24 cellular contexts compared by ENCODE assay signal in genomic region chr22:19703869-19704268, GRCh38. TPM values are rescaled to one million over a fixed set of nuclear protein-coding genes. Genes with fewer than 3 reads are reported as not detected.
A peak's percentile ranks its signal among the peaks of the same experiment; 100 is the strongest.
DNase-seq lines count a peak whose midpoint lies in the region; ATAC-seq and TF ChIP-seq lines count a peak whose summit lies in the region.
"Had no signal": no experiment of that assay in that cellular context is flagged by ENCODE, and none has a peak within 500 bp of the region (broad histone marks: within the 10 kb centered on the region; RNA-seq: fewer than 3 reads in every experiment).

No MANE protein-coding gene starts in this region.

- H3K4me1 Mint-ChIP-seq in GM23338 (peaks cover 27% of the 10 kb centered on the region), endodermal cell (peaks cover 4% of the 10 kb centered on the region)

- no peak overlapping the region for H3K4me3 ChIP-seq in GM23338
- no peak overlapping the region for H3K4me3 ChIP-seq in endodermal cell (ENCODE audit: low read length)
- no peak overlapping the region for H3K4me3 ChIP-seq in osteoblast (ENCODE audit: insufficient read depth, low read length)
- H3K4me3 ChIP-seq: adrenal gland, stomach had no signal

- no peak overlapping the region for H3K27ac Mint-ChIP-seq in GM23338
- no peak overlapping the region for H3K27ac Mint-ChIP-seq in endodermal cell
- H3K27ac Mint-ChIP-seq: activated CD8-positive, alpha-beta T cell treated with anti-CD3 and anti-CD28 coated beads, Interleukin-2, amount 10 ng/mL, durations not matched to agents 7 days and 5 days; brain; CD4-positive, alpha-beta T cell; natural killer cell treated with Interleukin-12 subunit alpha and Interleukin-12 subunit beta and Interleukin-15 and Interleukin-18, amount 100 ng/mL, for 72 hours had no signal

- peak; percentile 36 for DNase-seq in DMS153 (lab: John Stamatoyannopoulos, UW)
- DNase-seq in DMS153 treated with DMSO at 0.1 percent for 48 hours (lab: John Stamatoyannopoulos, UW; ENCODE audit: unreplicated experiment), result no peak
- DNase-seq in GM23338 (ENCODE audit: low spot score), result no peak
- DNase-seq in endodermal cell, result peak; percentile 40
- peak; percentile 0 for DNase-seq in osteoblast (ENCODE audit: insufficient read length, low spot score, missing footprints)
- DNase-seq in NCI-H82 treated with DMSO at 0.1 percent for 48 hours (lab: John Stamatoyannopoulos, UW; ENCODE audit: unreplicated experiment), result no peak
- DNase-seq: activated CD8-positive, alpha-beta T cell treated with anti-CD3 and anti-CD28 coated beads, Interleukin-2, amount 10 ng/mL, durations not matched to agents 7 days and 5 days; adrenal gland; CD4-positive, alpha-beta T cell; erythroblast; foreskin fibroblast; GF-D8; GOT3; NCI-H2029; NCI-H510A; stomach; T-helper 1 cell; trophoblast cell had no signal

- peak overlapping the region; percentile 46 for H3K4me2 ChIP-seq in GM23338
- no peak overlapping the region for H3K4me2 ChIP-seq in osteoblast (ENCODE audit: insufficient read depth, low read length)

- H3F3A ChIP-seq in GM23338 (replicated peaks; ENCODE audit: low read depth), result 0 out of 2 replicates have a peak, but pooled peaks cover 3% of the 10 kb centered on the region

- ATAC-seq in GM23338, result no peak
- ATAC-seq in HG03457 (IDR thresholded peaks at IDR 0.05; ENCODE audit: unreplicated experiment), result no peak
- ATAC-seq in HG03108 (IDR thresholded peaks at IDR 0.05; ENCODE audit: unreplicated experiment), result no peak
- ATAC-seq: activated CD8-positive, alpha-beta T cell treated with anti-CD3 and anti-CD28 coated beads, Interleukin-2, amount 10 ng/mL, durations not matched to agents 7 days and 5 days; natural killer cell treated with Interleukin-12 subunit alpha and Interleukin-12 subunit beta and Interleukin-15 and Interleukin-18, amount 100 ng/mL, for 72 hours; sciatic nerve had no signal

- H3K4me1 ChIP-seq in GM23338 (ENCODE audit: insufficient read depth), result peaks cover 22% of the 10 kb centered on the region
- no peaks in the 10 kb centered on the region for H3K4me1 ChIP-seq in endodermal cell (ENCODE audit: control insufficient read depth, insufficient read depth, low read length)
- H3K4me1 ChIP-seq in osteoblast (ENCODE audit: insufficient read depth, low read length), result no peaks in the 10 kb centered on the region
- H3K4me1 ChIP-seq: adrenal gland, stomach had no signal

- H3K9me3 Mint-ChIP-seq in GM23338, result no peaks in the 10 kb centered on the region
- H3K9me3 Mint-ChIP-seq in endodermal cell, result no peaks in the 10 kb centered on the region
- H3K9me3 Mint-ChIP-seq: CD4-positive, alpha-beta T cell; natural killer cell treated with Interleukin-12 subunit alpha and Interleukin-12 subunit beta and Interleukin-15 and Interleukin-18, amount 100 ng/mL, for 72 hours had no signal

- no peak overlapping the region for H3K9ac ChIP-seq in endodermal cell (ENCODE audit: extremely low read depth, low read length, poor library complexity, severe bottlenecking)

- H3K36me3 Mint-ChIP-seq in GM23338 (ENCODE audit: low read depth) (no peaks in the 10 kb centered on the region), endodermal cell (ENCODE audit: low read depth) (no peaks in the 10 kb centered on the region)
- H3K36me3 Mint-ChIP-seq: brain; natural killer cell treated with Interleukin-12 subunit alpha and Interleukin-12 subunit beta and Interleukin-15 and Interleukin-18, amount 100 ng/mL, for 72 hours had no signal

- H3K79me2 ChIP-seq in GM23338 (replicated peaks; ENCODE audit: insufficient read depth) (no peaks in the 10 kb centered on the region), osteoblast (ENCODE audit: insufficient read depth, low read length) (no peaks in the 10 kb centered on the region)

- H3K9me3 ChIP-seq in endodermal cell (ENCODE audit: control insufficient read depth, low read length), result no peaks in the 10 kb centered on the region
- no peaks in the 10 kb centered on the region for H3K9me3 ChIP-seq in osteoblast (ENCODE audit: low read depth, low read length)
- H3K9me3 ChIP-seq: adrenal gland, stomach had no signal

- H3K27me3 Mint-ChIP-seq in GM23338 (ENCODE audit: insufficient read depth, low read depth, poor library complexity) (peaks cover 29% of the 10 kb centered on the region), endodermal cell (ENCODE audit: insufficient read depth) (peaks cover 6% of the 10 kb centered on the region)
- H3K27me3 Mint-ChIP-seq: CD4-positive, alpha-beta T cell had no signal

- H3K4me3 Mint-ChIP-seq in GM23338 (no peak overlapping the region), endodermal cell (no peak overlapping the region)
- H3K4me3 Mint-ChIP-seq: activated CD8-positive, alpha-beta T cell treated with anti-CD3 and anti-CD28 coated beads, Interleukin-2, amount 10 ng/mL, durations not matched to agents 7 days and 5 days; brain; CD4-positive, alpha-beta T cell; natural killer cell treated with Interleukin-12 subunit alpha and Interleukin-12 subunit beta and Interleukin-15 and Interleukin-18, amount 100 ng/mL, for 72 hours had no signal

- no peak overlapping the region for H3K27ac ChIP-seq in GM23338 (ENCODE audit: low read depth)
- H3K27ac ChIP-seq in endodermal cell (ENCODE audit: low read depth, low read length), result no peak overlapping the region
- H3K27ac ChIP-seq in osteoblast (ENCODE audit: low read depth, low read length), result no peak overlapping the region
- H3K27ac ChIP-seq: 22Rv1, adrenal gland, stomach had no signal

- H3K27me3 ChIP-seq in GM23338 (ENCODE audit: insufficient read depth), result no peaks in the 10 kb centered on the region
- no peaks in the 10 kb centered on the region for H3K27me3 ChIP-seq in endodermal cell (ENCODE audit: control insufficient read depth, insufficient read depth, low read length, poor library complexity, severe bottlenecking)
- peaks cover 3% of the 10 kb centered on the region for H3K27me3 ChIP-seq in osteoblast (ENCODE audit: insufficient read depth, low read length)
- H3K27me3 ChIP-seq: adrenal gland had no signal

- WGBS in endodermal cell (ENCODE audit: insufficient coverage in 1 of 2, insufficient read length in 1 of 2), 2 experiments, result 89 to 94% methylated on average over 8 to 9 of the region's 9 CpGs

- H3K36me3 ChIP-seq in GM23338 (ENCODE audit: insufficient read depth), result no peaks in the 10 kb centered on the region
- H3K36me3 ChIP-seq in endodermal cell (ENCODE audit: control insufficient read depth, insufficient read depth, low read length), result no peaks in the 10 kb centered on the region
- no peaks in the 10 kb centered on the region for H3K36me3 ChIP-seq in osteoblast (ENCODE audit: insufficient read depth, low read length)
- H3K36me3 ChIP-seq: adrenal gland, stomach had no signal

- H4K20me1 ChIP-seq in GM23338 (replicated peaks; ENCODE audit: insufficient read depth), result no peaks in the 10 kb centered on the region
- H4K20me1 ChIP-seq in osteoblast (ENCODE audit: insufficient read depth, low read length), result no peaks in the 10 kb centered on the region

- H2AFZ ChIP-seq in GM23338 (no peak overlapping the region), osteoblast (ENCODE audit: low read length) (no peak overlapping the region)

- TF ChIP-seq CTCF in GM23338 (conservative IDR thresholded peaks at IDR 0.05; ENCODE audit: low read depth in 2 of 2), result no peak
- TF ChIP-seq CTCF in endodermal cell (conservative IDR thresholded peaks at IDR 0.05), result no peak
- TF ChIP-seq CTCF in osteoblast (IDR thresholded peaks at IDR 0.05; ENCODE audit: extremely low read depth, low read depth, low read length), result no peak

- H3K9me2 ChIP-seq in GM23338 (ENCODE audit: insufficient read depth), result no peaks in the 10 kb centered on the region

TF ChIP-seq in GM23338, 12 proteins besides CTCF, POLR2A, EP300 and RAD21 (continues in another document):
- no peak for TF ChIP-seq EZH2phosphoT487 (IDR thresholded peaks at IDR 0.05; ENCODE audit: unreplicated experiment)

RNA-seq across cellular contexts. Expression of gene SEPTIN5, which starts 10.4 kb away (rescaled TPM):
- total RNA-seq in GM23338 (2014; rRNA removed; shearing (Covaris generic)), result 7.7 and 17.2 TPM in 2 replicates
- polyA plus RNA-seq in GM23338 (2016; fragmentation: Nextera tagmentation; extraction: Ambion mirVana), result 4.3 and 5.6 TPM in 2 replicates
- total RNA-seq in endodermal cell, result 10 to 100 TPM in 1 of 2 donors, 1 to 10 TPM in 1; 9.8 to 20.0 TPM
- polyA plus RNA-seq in endodermal cell (2013, experiment 1 of 2), result 45.2 TPM
- polyA plus RNA-seq in endodermal cell (2013, experiment 2 of 2), result 45.0 TPM
- total RNA-seq in osteoblast, result 11.2 and 14.5 TPM in 2 replicates
- total RNA-seq: natural killer cell treated with Interleukin-12 subunit alpha and Interleukin-12 subunit beta and Interleukin-15 and Interleukin-18, amount 100 ng/mL, for 72 hours had no signal

RNA-seq across cellular contexts. Expression of gene GP1BB, which starts 19.5 kb away (rescaled TPM):
- total RNA-seq in GM23338 (2014; rRNA removed; shearing (Covaris generic)), result 1.3 TPM in 1 of 2 replicates, not detected in the other
- 0.53 and 1.1 TPM in 2 replicates for polyA plus RNA-seq in GM23338 (2016; fragmentation: Nextera tagmentation; extraction: Ambion mirVana)
- total RNA-seq in endodermal cell (under 1 TPM; 0.48 to 0.62 TPM), osteoblast (0.88 and 1.8 TPM in 2 replicates)
- polyA plus RNA-seq in endodermal cell (2013, experiment 1 of 2), result 4.2 TPM
- 5.0 TPM for polyA plus RNA-seq in endodermal cell (2013, experiment 2 of 2)
- total RNA-seq: activated CD8-positive, alpha-beta T cell treated with anti-CD3 and anti-CD28 coated beads, Interleukin-2, amount 10 ng/mL, durations not matched to agents 7 days and 5 days; natural killer cell treated with Interleukin-12 subunit alpha and Interleukin-12 subunit beta and Interleukin-15 and Interleukin-18, amount 100 ng/mL, for 72 hours had no signal

RNA-seq across cellular contexts. Expression of gene TBX1, which starts 56.7 kb away (rescaled TPM):
- total RNA-seq in GM23338 (2014; rRNA removed; shearing (Covaris generic)), result 0.23 and 0.66 TPM in 2 replicates
- 0.19 TPM in 2 replicates for polyA plus RNA-seq in GM23338 (2016; fragmentation: Nextera tagmentation; extraction: Ambion mirVana)
- 1 to 10 TPM in 1 of 2 donors, not detected in 1; 1.3 TPM for total RNA-seq in endodermal cell
- 0.75 TPM for polyA plus RNA-seq in endodermal cell (2013, experiment 1 of 2)
- polyA plus RNA-seq in endodermal cell (2013, experiment 2 of 2), result 1.2 TPM
- under 0.01 TPM in 1 of 2 replicates, not detected in the other for total RNA-seq in osteoblast
- total RNA-seq: CD4-positive, alpha-beta T cell had no signal

Comparison
In these comparisons a context has a peak if more than half of its experiments do, and no peak if none do; other contexts are left out.
1. DNase-seq: peak in DMS153 (single experiment), endodermal cell (single experiment) and osteoblast (single experiment); none in DMS153 treated with DMSO at 0.1 percent for 48 hours (single experiment), GM23338 (single experiment) and NCI-H82 treated with DMSO at 0.1 percent for 48 hours (single experiment).